ENCODE assay signal across 12 cellular contexts in genomic region chr10:8057636-8058273, GRCh38. TPM values are rescaled to one million over a fixed set of nuclear protein-coding genes. Genes with fewer than 3 reads are reported as not detected.
DNase-seq lines count a peak whose midpoint lies in the region; FAIRE-seq and TF ChIP-seq lines count a peak whose summit lies in the region.
"Had no signal": no experiment of that assay in that cellular context is flagged by ENCODE, and none has a peak within 500 bp of the region (broad histone marks: within the 10 kb centered on the region; RNA-seq: fewer than 3 reads in every experiment).

No MANE protein-coding gene starts in this region.

- TF ChIP-seq POLR2A in endothelial cell of umbilical vein (IDR thresholded peaks at IDR 0.05; ENCODE audit: low read depth, low read length): no peak

- peak overlapping the region; percentile 73 for H2BK5ac ChIP-seq in trophoblast cell (ENCODE audit: low read depth, low read length, poor library complexity)

- peak overlapping the region in 1 of 2 donors; percentile 92 for H3K4me3 Mint-ChIP-seq in CD14-positive monocyte

- intact Hi-C loops in endothelial cell of umbilical vein (cut with micrococcal nuclease) (loop anchor here (1.0 to 10.0 kb wide), 3 partner anchors 8 to 1017 kb away; no protein-coding TSS in a partner anchor), CD14-positive monocyte (cut with micrococcal nuclease) (no loop called here)

- peaks cover 0 to 45% (median 22%) of the 10 kb centered on the region in 7 donors for H3K9me3 Mint-ChIP-seq in CD14-positive monocyte

- H3K18ac ChIP-seq in trophoblast cell (ENCODE audit: low read length): peak overlapping the region; percentile 64

- DNase-seq in GM20000 (ENCODE audit: low spot score) (peak; percentile 11), RPMI7951 (ENCODE audit: low read depth) (peak; percentile 50), endothelial cell of umbilical vein (ENCODE audit: low read depth, low spot score) (peak; percentile 61), trophoblast cell (peak in 1 of 2 donors; percentile 7), CD14-positive monocyte (ENCODE audit: low spot score) (no peak), SHP77 (lab: John Stamatoyannopoulos, UW) (no peak), NCI-H1105 (lab: John Stamatoyannopoulos, UW) (no peak), HK-2 (ENCODE audit: unreplicated experiment) (no peak)
- DNase-seq: DMS79 treated with DMSO at 0.1 percent for 48 hours, NCI-H510A treated with DMSO at 0.1 percent for 48 hours, SW 1271 had no signal

- peaks cover 7 to 13% of the 10 kb centered on the region in 2 donors for H3K36me3 Mint-ChIP-seq in CD14-positive monocyte

- H4K8ac ChIP-seq in trophoblast cell (ENCODE audit: low read depth, low read length): peak overlapping the region; percentile 68

- peak; percentile 76 for FAIRE-seq in endothelial cell of umbilical vein (lab: Jason Lieb, UNC)

- CTCF ChIA-PET in endothelial cell of umbilical vein (lab: Charles Lee): interaction anchor here (0.8 to 2.3 kb wide), 3 partner anchors 8 to 186 kb away, joined by 4 to 9 read pairs (median 4); no protein-coding TSS in a partner anchor

- H3K9ac ChIP-seq in endothelial cell of umbilical vein (replicated peaks; ENCODE audit: extremely low read depth, insufficient read depth, low read length): peak overlapping the region; percentile 77
- peak overlapping the region; percentile 79 for H3K9ac ChIP-seq in trophoblast cell (ENCODE audit: low read length)

- TF ChIP-seq CTCF in GM20000 (IDR thresholded peaks at IDR 0.05; ENCODE audit: extremely low read depth, missing control alignments) (no peak), endothelial cell of umbilical vein (IDR thresholded peaks at IDR 0.05; ENCODE audit: extremely low read depth in 1 of 2, insufficient read depth in 1 of 2, low read depth in 1 of 2, low read length in 2 of 2) (no peak), CD14-positive monocyte (IDR thresholded peaks at IDR 0.05) (no peak)

- H4K20me1 ChIP-seq in endothelial cell of umbilical vein (replicated peaks; ENCODE audit: control insufficient read depth, extremely low read depth, insufficient read depth, low read length): no peaks in the 10 kb centered on the region

- H2AFZ ChIP-seq in endothelial cell of umbilical vein (ENCODE audit: low read depth, low read length) (no peak overlapping the region), trophoblast cell (ENCODE audit: insufficient read depth, low read length, poor library complexity) (no peak overlapping the region)

- H3K27me3 Mint-ChIP-seq in CD14-positive monocyte (ENCODE audit: low read depth in 3 of 3): peaks cover 87 to 98% (median 92%) of the 10 kb centered on the region in 3 donors

- no CpG with 5 or more reads among the region's 15 CpGs for WGBS in trophoblast cell (ENCODE audit: extremely low coverage, insufficient coverage, insufficient read length)

- dilution Hi-C loops in endothelial cell of umbilical vein (cut with MboI; ENCODE audit: extremely low pct_ligation_motif_present, low sequenced_read_pairs): no loop called here

- no peak overlapping the region for H3K23ac ChIP-seq in trophoblast cell (ENCODE audit: low read length)

- peaks cover 85% of the 10 kb centered on the region for H3K79me1 ChIP-seq in trophoblast cell (ENCODE audit: low read length)

- H3K14ac ChIP-seq in trophoblast cell (ENCODE audit: low read length): peak overlapping the region; percentile 59

- no peaks in the 10 kb centered on the region for H3K27me3 ChIP-seq in endothelial cell of umbilical vein (ENCODE audit: control insufficient read depth in 2 of 2, insufficient read depth in 2 of 2, low read length in 2 of 2)
- no peaks in the 10 kb centered on the region for H3K27me3 ChIP-seq in trophoblast cell (ENCODE audit: insufficient read depth, low read length)

- peak overlapping the region; percentile 56 for H4K91ac ChIP-seq in trophoblast cell (ENCODE audit: low read depth, low read length)

- H2AK5ac ChIP-seq in trophoblast cell (ENCODE audit: low read length): no peak overlapping the region

- H3K4me2 ChIP-seq in endothelial cell of umbilical vein (ENCODE audit: insufficient read depth, low read length): peak overlapping the region; percentile 88
- peak overlapping the region; percentile 71 for H3K4me2 ChIP-seq in trophoblast cell (ENCODE audit: low read length)

- POLR2A ChIA-PET in endothelial cell of umbilical vein (lab: Charles Lee): no interaction called here

- H3K27ac Mint-ChIP-seq in CD14-positive monocyte: no peak overlapping the region

- peak overlapping the region; percentile 34 for H4K12ac ChIP-seq in trophoblast cell (ENCODE audit: low read depth, low read length)

- no peaks in the 10 kb centered on the region for H3K9me3 ChIP-seq in endothelial cell of umbilical vein (replicated peaks; ENCODE audit: control insufficient read depth, insufficient read depth, low read length)
- H3K9me3 ChIP-seq in trophoblast cell (ENCODE audit: insufficient read depth, low read depth, low read length): no peaks in the 10 kb centered on the region

- peaks cover 49% of the 10 kb centered on the region for H3K4me1 Mint-ChIP-seq in CD14-positive monocyte

- no peaks in the 10 kb centered on the region for H3K9me1 ChIP-seq in endothelial cell of umbilical vein (replicated peaks; ENCODE audit: control insufficient read depth, extremely low read depth, insufficient read depth, low read length)

- H3K4me3 ChIP-seq in endothelial cell of umbilical vein (replicated peaks in 1 of 3; ENCODE audit: insufficient read depth in 1 of 3, low read depth in 1 of 3, low read length in 3 of 3) (peak overlapping the region; percentile 81 to 95 (median 91)), trophoblast cell (ENCODE audit: low read depth, low read length) (peak overlapping the region; percentile 64)
- H3K4me3 ChIP-seq: dorsolateral prefrontal cortex had no signal

- H3K27ac ChIP-seq in endothelial cell of umbilical vein (ENCODE audit: insufficient read depth, low read depth, low read length): peak overlapping the region; percentile 79
- H3K27ac ChIP-seq in trophoblast cell (ENCODE audit: low read depth, low read length): peak overlapping the region; percentile 99
- H3K27ac ChIP-seq: dorsolateral prefrontal cortex had no signal

- peaks cover 83% of the 10 kb centered on the region for H3K79me2 ChIP-seq in endothelial cell of umbilical vein (ENCODE audit: control insufficient read depth, insufficient read depth, low read length)
- H3K79me2 ChIP-seq in trophoblast cell (ENCODE audit: control insufficient read depth, insufficient read depth, low read length, poor library complexity): peaks cover 72% of the 10 kb centered on the region

- H2BK120ac ChIP-seq in trophoblast cell (ENCODE audit: insufficient read depth, low read length, poor library complexity): peak overlapping the region; percentile 45

- BruUV-seq in endothelial cell of umbilical vein (replicated peaks; lab: Mats Ljungman, UMichigan): no TSS peak

- H3K4me1 ChIP-seq in endothelial cell of umbilical vein (ENCODE audit: control insufficient read depth, extremely low read depth, insufficient read depth, low read length) (peaks cover 56% of the 10 kb centered on the region), trophoblast cell (ENCODE audit: control insufficient read depth in 1 of 2, insufficient read depth in 2 of 2, low read length in 2 of 2) (peaks cover 26 to 35% of the 10 kb centered on the region in 2 experiments)

- H3K36me3 ChIP-seq in endothelial cell of umbilical vein (ENCODE audit: control insufficient read depth in 2 of 2, extremely low read depth in 1 of 2, insufficient read depth in 2 of 2, low read length in 2 of 2): peaks cover 0 to 19% of the 10 kb centered on the region in 2 experiments
- peaks cover 51 to 57% of the 10 kb centered on the region in 2 experiments for H3K36me3 ChIP-seq in trophoblast cell (ENCODE audit: control insufficient read depth in 1 of 2, insufficient read depth in 2 of 2, low read length in 2 of 2)

- peak overlapping the region; percentile 29 for H2BK12ac ChIP-seq in trophoblast cell (ENCODE audit: low read length)

- H3K4ac ChIP-seq in trophoblast cell (ENCODE audit: low read depth, low read length): peak overlapping the region; percentile 94

TF ChIP-seq in endothelial cell of umbilical vein, 7 proteins besides CTCF, POLR2A, EP300 and RAD21:
- TF ChIP-seq MAX (IDR thresholded peaks at IDR 0.05; ENCODE audit: insufficient read depth, insufficient read length) (no peak), POLR2AphosphoS5 (IDR thresholded peaks at IDR 0.05; ENCODE audit: insufficient read depth, low read depth, low read length) (peak; percentile 21)

RNA-seq across cellular contexts. Expression of gene GATA3, which starts 3.3 kb away (rescaled TPM):
- total RNA-seq in RPMI7951 (2014; rRNA removed; shearing (Covaris generic)): 2.5 and 4.0 TPM in 2 replicates
- total RNA-seq in endothelial cell of umbilical vein: 30.9 and 33.0 TPM in 2 replicates
- 7.2 and 9.3 TPM in 2 replicates for polyA plus RNA-seq in endothelial cell of umbilical vein
- 6.7 and 7.0 TPM in 2 replicates for polyA plus RNA-seq in endothelial cell of umbilical vein (2011; cell fraction: cytosol; rRNA removed)
- polyA plus RNA-seq in endothelial cell of umbilical vein (2011; cell fraction: nucleus; rRNA removed): 13.5 and 14.3 TPM in 2 replicates
- 16.6 and 19.7 TPM in 2 replicates for polyA plus RNA-seq in endothelial cell of umbilical vein (2012)
- 2.5 TPM in 2 replicates for polyA minus RNA-seq in endothelial cell of umbilical vein
- not detected for polyA minus RNA-seq in endothelial cell of umbilical vein (2011; cell fraction: cytosol; rRNA and poly(A)+ RNA removed)
- polyA minus RNA-seq in endothelial cell of umbilical vein (2011; cell fraction: nucleus; rRNA and poly(A)+ RNA removed): 5.0 and 8.9 TPM in 2 replicates
- 366 and 392 TPM in 2 replicates for polyA plus RNA-seq in trophoblast cell (2013)
- under 1 TPM in 1 of 2 donors, not detected in 1; 0.07 TPM for polyA plus RNA-seq in CD14-positive monocyte

Comparison
In these comparisons a context has a peak if more than half of its experiments do, and no peak if none do; other contexts are left out.
1. DNase-seq: peak in GM20000 (single experiment), RPMI7951 (single experiment) and endothelial cell of umbilical vein (single experiment); none in CD14-positive monocyte (single experiment), SHP77 (0 of 2), NCI-H1105 (single experiment) and HK-2 (single experiment).